In genomic region chr4:81816362-81816761, GRCh38 we compare ENCODE assay signal across 8 cellular contexts.
"Had no signal": no experiment of that assay in that cellular context is flagged by ENCODE, and none has a peak within 500 bp of the region (broad histone marks: within the 10 kb centered on the region; RNA-seq: fewer than 3 reads in every experiment).

No MANE protein-coding gene starts in this region.

- ATAC-seq: GM12878 had no signal

- DNase-seq: GDM1, GF-D8 had no signal

- H3K4me3 ChIP-seq: GM12878 had no signal

- FAIRE-seq: G401.6, GM12878, GM12891, GM12892, GM18507, GM19239 had no signal
